In the genomic region with DNA sequence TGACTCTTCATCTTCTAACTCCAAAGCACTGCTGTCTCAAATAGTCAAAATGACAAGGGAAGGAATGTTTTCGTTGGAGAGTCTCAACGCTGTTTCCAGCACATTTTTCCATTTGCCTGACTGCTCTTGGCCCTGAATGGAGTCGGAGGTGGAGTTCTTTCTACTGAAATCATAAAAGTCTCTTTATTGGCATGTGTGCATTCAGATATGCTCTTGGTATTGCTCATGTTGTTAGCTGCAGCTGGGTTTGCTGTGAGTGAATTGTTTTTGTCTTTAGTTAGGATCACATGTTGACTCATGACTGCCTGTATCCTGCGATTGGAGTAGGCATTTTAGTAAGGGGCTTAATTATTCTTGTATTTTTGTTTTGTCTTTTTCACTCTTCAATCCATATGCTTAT, we compare ENCODE assay signal across 2 cellular contexts.
TF ChIP-seq lines count a peak whose summit lies in the region.

No MANE protein-coding gene starts in this region.

TF ChIP-seq in HepG2, 621 proteins besides CTCF, POLR2A, EP300 and RAD21:
- TF ChIP-seq NAIF1 (CRISPR knock-in tag; IDR thresholded peaks at IDR 0.05; ENCODE audit: borderline replicate concordance): no peak
- TF ChIP-seq FOXK1 (CRISPR knock-in tag; IDR thresholded peaks at IDR 0.05; ENCODE audit: borderline replicate concordance, low read depth): no peak
- TF ChIP-seq ATRX (CRISPR knock-in tag; IDR thresholded peaks at IDR 0.05; ENCODE audit: borderline replicate concordance): no peak
- TF ChIP-seq KDM5B (CRISPR knock-in tag; IDR thresholded peaks at IDR 0.05; ENCODE audit: borderline replicate concordance): no peak
- no peak for TF ChIP-seq ZNF234 (CRISPR knock-in tag; conservative IDR thresholded peaks at IDR 0.05)
- TF ChIP-seq ZC3H13 (CRISPR knock-in tag; IDR thresholded peaks at IDR 0.05): no peak

TF ChIP-seq in neural cell, 6 proteins besides CTCF, POLR2A, EP300 and RAD21:
- TF ChIP-seq TAF1 (IDR thresholded peaks at IDR 0.05; ENCODE audit: low read depth) (no peak), REST (IDR thresholded peaks at IDR 0.05; ENCODE audit: borderline replicate concordance) (peak; percentile 53)
